ENCODE assay signal across 20 cellular contexts in the genomic region with DNA sequence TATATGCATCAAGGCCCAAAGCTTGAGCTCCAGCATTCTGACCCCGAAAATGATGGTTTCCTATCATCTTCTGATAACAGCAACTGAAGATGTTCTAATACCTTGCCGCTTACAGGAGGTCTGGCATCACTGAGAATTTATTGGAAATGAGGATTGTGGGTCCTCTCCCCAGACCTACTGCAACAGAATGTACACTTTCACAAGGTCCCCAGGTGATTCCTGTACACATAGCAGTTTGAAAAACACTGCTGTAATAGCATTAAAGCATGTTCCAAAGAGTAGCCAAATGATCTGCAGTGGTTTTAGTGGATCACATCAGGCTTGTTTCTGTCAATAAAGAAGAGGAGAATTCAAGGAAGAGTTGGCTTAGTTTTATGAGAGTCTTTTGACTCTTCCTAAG. TPM values are rescaled to one million over a fixed set of nuclear protein-coding genes. Genes with fewer than 3 reads are reported as not detected.
DNase-seq lines count a peak whose midpoint lies in the region; ATAC-seq and TF ChIP-seq lines count a peak whose summit lies in the region.
"Had no signal": no experiment of that assay in that cellular context is flagged by ENCODE, and none has a peak within 500 bp of the region (broad histone marks: within the 10 kb centered on the region; RNA-seq: fewer than 3 reads in every experiment).

No MANE protein-coding gene starts in this region.

- no peak for DNase-seq in activated T-cell treated with anti-CD3 and anti-CD28 coated beads, Interleukin-2, amount 50 U/mL, for 72 hours
- no peak for DNase-seq in activated T-cell treated with anti-CD3 and anti-CD28 coated beads, Interleukin-2, amount 50 U/mL, for 48 hours
- DNase-seq in Peyer's patch (no peak), breast epithelium (ENCODE audit: low spot score in 2 of 2) (no peak), islet precursor cell (no peak)
- DNase-seq: activated effector memory CD4-positive, alpha-beta T cell treated with Interleukin-2 at 50 U/mL for 16 hours; effector CD8-positive, alpha-beta T cell; hypothalamus; NCI-H1930; NCI-H524 treated with DMSO at 0.1 percent for 48 hours; PC-9; psoas muscle; stimulated activated CD4-positive, alpha-beta T cell treated with anti-CD3 and anti-CD28 coated beads, Interleukin-15, amount 100 ng/mL, for 24 hours; SW 1271; tibial artery had no signal

- H3K27ac ChIP-seq in Peyer's patch = peak overlapping the region in 3 of 4 donors; percentile 9 to 69 (median 18)
- H3K27ac ChIP-seq in breast epithelium = peak overlapping the region; percentile 2 to 3
- H3K27ac ChIP-seq: cardiac muscle cell, PC-9, psoas muscle had no signal

- intact Hi-C loops in breast epithelium (cut with DNase I; ENCODE audit: low total_unique reads) = no loop called here

- H3K27me3 Mint-ChIP-seq in activated T-cell treated with anti-CD3 and anti-CD28 coated beads, Interleukin-2, amount 50 U/mL, for 72 hours (ENCODE audit: low read depth) = no peaks in the 10 kb centered on the region
- no peaks in the 10 kb centered on the region for H3K27me3 Mint-ChIP-seq in stimulated activated memory B cell treated with anti-CD40 and anti-IgM and Interleukin-4, amounts not matched to agents 10 μg/mL and 1 μg/mL and 100 μg/mL, for 72 hours

- peaks cover 100% of the 10 kb centered on the region for H3K4me1 Mint-ChIP-seq in activated T-cell treated with anti-CD3 and anti-CD28 coated beads, Interleukin-2, amount 50 U/mL, for 72 hours (ENCODE audit: low read depth)
- H3K4me1 Mint-ChIP-seq in stimulated activated memory B cell treated with anti-CD40 and anti-IgM and Interleukin-4, amounts not matched to agents 10 μg/mL and 1 μg/mL and 100 μg/mL, for 72 hours = peaks cover 97% of the 10 kb centered on the region

- no peaks in the 10 kb centered on the region for H3K9me3 Mint-ChIP-seq in activated T-cell treated with anti-CD3 and anti-CD28 coated beads, Interleukin-2, amount 50 U/mL, for 72 hours
- peaks cover 2% of the 10 kb centered on the region for H3K9me3 Mint-ChIP-seq in stimulated activated memory B cell treated with anti-CD40 and anti-IgM and Interleukin-4, amounts not matched to agents 10 μg/mL and 1 μg/mL and 100 μg/mL, for 72 hours

- ATAC-seq in activated T-cell treated with anti-CD3 and anti-CD28 coated beads, Interleukin-2, amount 50 U/mL, for 72 hours (replicated peaks in 1 of 2) = no peak
- ATAC-seq in stimulated activated memory B cell treated with anti-CD40 and anti-IgM and Interleukin-4, amounts not matched to agents 10 μg/mL and 1 μg/mL and 100 μg/mL, for 72 hours = no peak
- ATAC-seq in GM21390 (IDR thresholded peaks at IDR 0.05; ENCODE audit: unreplicated experiment) = no peak
- ATAC-seq in HG03469 (IDR thresholded peaks at IDR 0.05; ENCODE audit: unreplicated experiment) = no peak
- ATAC-seq: activated CD4-positive, CD25-positive, alpha-beta regulatory T cell treated with anti-CD3 and anti-CD28 coated beads, Interleukin-2, amount 50 U/mL, for 24 hours; psoas muscle had no signal

- no peak overlapping the region for H3K4me3 ChIP-seq in Peyer's patch
- H3K4me3 ChIP-seq in breast epithelium = no peak overlapping the region
- H3K4me3 ChIP-seq: cardiac muscle cell, PC-9, psoas muscle, tibial artery had no signal

- H3K36me3 ChIP-seq in Peyer's patch = no peaks in the 10 kb centered on the region
- H3K36me3 ChIP-seq in breast epithelium = no peaks in the 10 kb centered on the region
- H3K36me3 ChIP-seq: cardiac muscle cell, tibial artery had no signal

- peaks cover 8 to 24% of the 10 kb centered on the region in 2 donors for H3K36me3 Mint-ChIP-seq in activated T-cell treated with anti-CD3 and anti-CD28 coated beads, Interleukin-2, amount 50 U/mL, for 72 hours (ENCODE audit: insufficient read depth in 2 of 2)
- peaks cover 40% of the 10 kb centered on the region for H3K36me3 Mint-ChIP-seq in stimulated activated memory B cell treated with anti-CD40 and anti-IgM and Interleukin-4, amounts not matched to agents 10 μg/mL and 1 μg/mL and 100 μg/mL, for 72 hours

- H3K4me1 ChIP-seq in Peyer's patch = peaks cover 0 to 57% (median 31%) of the 10 kb centered on the region in 4 donors
- H3K4me1 ChIP-seq in breast epithelium = peaks cover 0 to 3% of the 10 kb centered on the region in 2 donors

- no peaks in the 10 kb centered on the region for H3K9me3 ChIP-seq in Peyer's patch
- H3K9me3 ChIP-seq in breast epithelium = no peaks in the 10 kb centered on the region
- H3K9me3 ChIP-seq: psoas muscle, tibial artery had no signal

- peak overlapping the region; percentile 93 for H3K27ac Mint-ChIP-seq in activated T-cell treated with anti-CD3 and anti-CD28 coated beads, Interleukin-2, amount 50 U/mL, for 72 hours
- H3K27ac Mint-ChIP-seq in stimulated activated memory B cell treated with anti-CD40 and anti-IgM and Interleukin-4, amounts not matched to agents 10 μg/mL and 1 μg/mL and 100 μg/mL, for 72 hours = peak overlapping the region; percentile 98

- TF ChIP-seq POLR2A in Peyer's patch (IDR thresholded peaks at IDR 0.05) (no peak), breast epithelium (IDR thresholded peaks at IDR 0.05) (no peak)

- H3K27me3 ChIP-seq in Peyer's patch (no peaks in the 10 kb centered on the region), breast epithelium (no peaks in the 10 kb centered on the region)
- H3K27me3 ChIP-seq: cardiac muscle cell, tibial artery had no signal

- peak overlapping the region; percentile 83 to 89 for H3K4me3 Mint-ChIP-seq in activated T-cell treated with anti-CD3 and anti-CD28 coated beads, Interleukin-2, amount 50 U/mL, for 72 hours
- peak overlapping the region; percentile 34 for H3K4me3 Mint-ChIP-seq in stimulated activated memory B cell treated with anti-CD40 and anti-IgM and Interleukin-4, amounts not matched to agents 10 μg/mL and 1 μg/mL and 100 μg/mL, for 72 hours

- TF ChIP-seq CTCF in Peyer's patch (IDR thresholded peaks at IDR 0.05) (no peak), breast epithelium (IDR thresholded peaks at IDR 0.05) (no peak)

RNA-seq across cellular contexts. Expression of gene TGFBR2, which starts 11.3 kb away (rescaled TPM):
- total RNA-seq in activated T-cell treated with anti-CD3 and anti-CD28 coated beads, Interleukin-2, amount 50 U/mL, for 72 hours = 10 to 100 TPM; 37.7 to 45.9 TPM
- total RNA-seq in Peyer's patch (100 to 1,000 TPM in 2 of 4 donors, 10 to 100 TPM in 2; 51.8 to 127 (median 105) TPM), breast epithelium (100 to 1,000 TPM; 205 to 281 (median 243) TPM)
